13 cellular contexts compared by ENCODE assay signal in the genomic region with DNA sequence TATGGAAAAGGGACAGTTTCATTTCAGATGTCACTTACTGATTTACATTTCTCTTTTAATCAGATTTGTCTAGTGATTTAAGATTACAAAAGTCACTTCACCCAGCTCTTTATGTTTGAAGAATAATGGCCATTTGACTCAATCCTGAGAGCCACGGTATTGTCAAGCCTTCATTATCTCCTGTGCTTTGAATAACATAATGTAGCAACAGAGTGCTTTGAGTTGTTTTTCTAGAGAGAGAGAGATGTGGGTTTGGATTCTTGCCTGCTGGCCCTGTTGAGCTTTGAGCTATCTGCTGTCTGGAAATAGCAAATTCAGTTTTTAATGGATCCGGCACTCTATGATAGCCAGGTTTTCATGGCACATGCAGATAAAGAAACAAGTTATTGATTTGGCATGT.
A peak's percentile ranks its signal among the peaks of the same experiment; 100 is the strongest.
DNase-seq lines count a peak whose midpoint lies in the region; ATAC-seq and TF ChIP-seq lines count a peak whose summit lies in the region.
"Had no signal": no experiment of that assay in that cellular context is flagged by ENCODE, and none has a peak within 500 bp of the region (broad histone marks: within the 10 kb centered on the region; RNA-seq: fewer than 3 reads in every experiment).

No MANE protein-coding gene starts in this region.

- peak; percentile 32; the same call in 1 of the 2 replicates for ATAC-seq in IMR-90 (ENCODE audit: low read depth)
- ATAC-seq in sciatic nerve, result peak; percentile 55
- ATAC-seq in HG02938 (IDR thresholded peaks at IDR 0.05; ENCODE audit: unreplicated experiment), result no peak
- ATAC-seq: T-cell had no signal

- no TSS peak for BruUV-seq in IMR-90 (replicated peaks; lab: Mats Ljungman, UMichigan)

- H2BK20ac ChIP-seq in IMR-90 (ENCODE audit: low read depth, low read length), result no peak overlapping the region

- peaks cover 2% of the 10 kb centered on the region; the same call in 1 of the 2 replicates for H3K9me1 ChIP-seq in IMR-90 (ENCODE audit: insufficient read depth, low read length)

- H2BK5ac ChIP-seq in IMR-90 (ENCODE audit: low read depth, low read length, poor library complexity, severe bottlenecking), result no peak overlapping the region

- H3K27ac ChIP-seq in IMR-90 (ENCODE audit: insufficient read depth, low read length) (no peak overlapping the region), fibroblast of lung (ENCODE audit: insufficient read depth, low read length) (no peak overlapping the region), smooth muscle cell (ENCODE audit: low read depth) (no peak overlapping the region)
- H3K27ac ChIP-seq: heart right ventricle, skin epidermis had no signal

- H3K4me3 ChIP-seq in IMR-90 (ENCODE audit: insufficient read depth, low read depth, low read length) (no peak overlapping the region), fibroblast of lung (replicated peaks in 1 of 4; ENCODE audit: control extremely low read depth in 1 of 4, insufficient read depth in 1 of 4, low read depth in 3 of 4, low read length in 4 of 4) (no peak overlapping the region), smooth muscle cell (no peak overlapping the region)
- H3K4me3 ChIP-seq: heart right ventricle, skin epidermis had no signal

- no peak overlapping the region for H3K18ac ChIP-seq in IMR-90 (ENCODE audit: low read depth, low read length)

- TF ChIP-seq POLR2A in IMR-90 (IDR thresholded peaks at IDR 0.05; ENCODE audit: low read depth, low read length), result no peak

- no peak overlapping the region for H3K56ac ChIP-seq in IMR-90 (ENCODE audit: extremely low read depth, insufficient read depth, low read length)

- POLR2A ChIA-PET in IMR-90 (lab: Charles Lee; ENCODE audit: unreplicated experiment), result no interaction called here

- no peaks in the 10 kb centered on the region for H3K36me3 ChIP-seq in IMR-90 (ENCODE audit: control insufficient read depth, insufficient read depth, low read length)
- H3K36me3 ChIP-seq in fibroblast of lung (ENCODE audit: control insufficient read depth, insufficient read depth, low read length), result no peaks in the 10 kb centered on the region
- H3K36me3 ChIP-seq in smooth muscle cell (ENCODE audit: low read depth), result no peaks in the 10 kb centered on the region
- H3K36me3 ChIP-seq: heart right ventricle had no signal

- no peak overlapping the region for H3K14ac ChIP-seq in IMR-90 (replicated peaks; ENCODE audit: low read depth, low read length)

- H3K4me1 ChIP-seq in IMR-90 (ENCODE audit: control insufficient read depth, insufficient read depth, low read length) (peaks cover 2% of the 10 kb centered on the region; the same call in 1 of the 2 replicates), fibroblast of lung (ENCODE audit: control insufficient read depth, extremely low read depth, insufficient read depth, low read length) (peaks cover 6% of the 10 kb centered on the region), smooth muscle cell (ENCODE audit: low read depth) (peaks cover 33% of the 10 kb centered on the region)

- peak; percentile 42 for DNase-seq in IMR-90
- DNase-seq in NCI-H226, result peak; percentile 31
- DNase-seq in fibroblast of lung (ENCODE audit: low read depth in 2 of 2), result peak; percentile 54 to 76
- no peak for DNase-seq in sciatic nerve (ENCODE audit: low spot score)
- no peak for DNase-seq in smooth muscle cell (lab: John Stamatoyannopoulos, UW; ENCODE audit: unreplicated experiment)
- no peak for DNase-seq in GM19238 (ENCODE audit: insufficient read length, low spot score)
- DNase-seq: activated CD4-positive, alpha-beta T cell treated with anti-CD3 and anti-CD28 coated beads, Interleukin-2, amount 10 ng/mL, durations not matched to agents 7 days and 5 days; activated naive CD4-positive, alpha-beta T cell treated with anti-CD3 and anti-CD28 coated beads for 36 hours; dermis blood vessel endothelial cell; T-cell had no signal

- CTCF ChIA-PET in IMR-90 (lab: Yijun Ruan, JAX), result interaction anchor here (0.6 kb wide), 1 partner anchor 21 kb away, joined by 3 read pairs; no protein-coding TSS in a partner anchor

- intact Hi-C loops in IMR-90 (cut with micrococcal nuclease) (loop anchor here (10.0 kb wide), 1 partner anchor 180 kb away; no protein-coding TSS in a partner anchor), sciatic nerve (cut with DNase I) (no loop called here)

- H4K5ac ChIP-seq in IMR-90 (ENCODE audit: low read depth, low read length), result no peak overlapping the region

- H3K23ac ChIP-seq in IMR-90 (ENCODE audit: low read depth, low read length), result no peak overlapping the region

- TF ChIP-seq CTCF in IMR-90 (conservative IDR thresholded peaks at IDR 0.05; ENCODE audit: low read depth, low read length), result no peak
- no peak for TF ChIP-seq CTCF in fibroblast of lung (conservative IDR thresholded peaks at IDR 0.05 in 1 of 2, IDR thresholded peaks at IDR 0.05 in 1 of 2; ENCODE audit: low read depth in 1 of 2, low read length in 2 of 2)
- TF ChIP-seq CTCF in smooth muscle cell (IDR thresholded peaks at IDR 0.05; ENCODE audit: borderline replicate concordance, insufficient read depth, poor library complexity, severe bottlenecking), result no peak

- in situ Hi-C loops in IMR-90 (cut with MboI; ENCODE audit: low sequenced_read_pairs), result no loop called here

- H2BK120ac ChIP-seq in IMR-90 (ENCODE audit: low read depth, low read length), result no peak overlapping the region

- H4K91ac ChIP-seq in IMR-90 (ENCODE audit: insufficient read depth, low read depth, low read length), result no peak overlapping the region

- no peak overlapping the region for H2AK5ac ChIP-seq in IMR-90 (ENCODE audit: low read depth, low read length)

- no peaks in the 10 kb centered on the region for H4K20me1 ChIP-seq in IMR-90 (ENCODE audit: insufficient read depth, low read length)
- no peaks in the 10 kb centered on the region for H4K20me1 ChIP-seq in fibroblast of lung (ENCODE audit: control insufficient read depth, extremely low read depth, insufficient read depth, low read length)
- no peaks in the 10 kb centered on the region for H4K20me1 ChIP-seq in smooth muscle cell (ENCODE audit: low read depth)

- no peaks in the 10 kb centered on the region for H3K27me3 ChIP-seq in IMR-90 (ENCODE audit: control insufficient read depth, insufficient read depth, low read length)
- H3K27me3 ChIP-seq in fibroblast of lung (ENCODE audit: control insufficient read depth, insufficient read depth, low read length), result no peaks in the 10 kb centered on the region
- no peaks in the 10 kb centered on the region for H3K27me3 ChIP-seq in smooth muscle cell (ENCODE audit: low read depth)
- H3K27me3 ChIP-seq: heart right ventricle had no signal

- H2BK15ac ChIP-seq in IMR-90 (ENCODE audit: low read depth, low read length), result no peak overlapping the region

- no peak overlapping the region for H4K8ac ChIP-seq in IMR-90 (ENCODE audit: low read depth in 2 of 2, low read length in 2 of 2)

- no peak for TF ChIP-seq RAD21 in IMR-90 (IDR thresholded peaks at IDR 0.05; ENCODE audit: low read length)

- H3K9me3 ChIP-seq in IMR-90 (ENCODE audit: control insufficient read depth, insufficient read depth, low read length), result no peaks in the 10 kb centered on the region
- no peaks in the 10 kb centered on the region for H3K9me3 ChIP-seq in fibroblast of lung (ENCODE audit: control insufficient read depth, insufficient read depth, low read depth, low read length)
- H3K9me3 ChIP-seq in smooth muscle cell (replicated peaks; ENCODE audit: low read depth), result no peaks in the 10 kb centered on the region
- H3K9me3 ChIP-seq: heart right ventricle had no signal

- no peak overlapping the region for H2AK9ac ChIP-seq in IMR-90 (replicated peaks; ENCODE audit: low read depth, low read length, poor library complexity)

- H3K4ac ChIP-seq in IMR-90 (ENCODE audit: low read depth, low read length), result no peak overlapping the region

- no peaks in the 10 kb centered on the region for H3K79me1 ChIP-seq in IMR-90 (ENCODE audit: low read depth in 1 of 2, low read length in 2 of 2)

- H3K79me2 ChIP-seq in fibroblast of lung (ENCODE audit: control insufficient read depth, insufficient read depth, low read length) (no peaks in the 10 kb centered on the region), smooth muscle cell (ENCODE audit: low read depth) (no peaks in the 10 kb centered on the region)

- no peaks in the 10 kb centered on the region for H3F3A ChIP-seq in smooth muscle cell (ENCODE audit: low read depth)

- WGBS in IMR-90 (ENCODE audit: extremely low coverage in 2 of 2, insufficient read length in 1 of 2), 2 experiments, result no CpG with 5 or more reads among the region's 2 CpGs
- WGBS in smooth muscle cell (ENCODE audit: low lambda C conversion rate), result 60% methylated on average over 2 of the region's 2 CpGs

- H3K9ac ChIP-seq in IMR-90 (ENCODE audit: low read depth, low read length) (no peak overlapping the region), fibroblast of lung (ENCODE audit: insufficient read depth, low read length) (no peak overlapping the region), smooth muscle cell (ENCODE audit: low read depth) (no peak overlapping the region)

- H2AFZ ChIP-seq in IMR-90 (replicated peaks; ENCODE audit: low read length, poor library complexity) (no peak overlapping the region), fibroblast of lung (ENCODE audit: low read length) (no peak overlapping the region), smooth muscle cell (ENCODE audit: low read depth) (no peak overlapping the region)

- H3K4me2 ChIP-seq in IMR-90 (ENCODE audit: low read depth, low read length) (no peak overlapping the region), fibroblast of lung (ENCODE audit: extremely low read depth, insufficient read depth, low read length) (no peak overlapping the region), smooth muscle cell (no peak overlapping the region)

- dilution Hi-C loops in IMR-90 (cut with HindIII; ENCODE audit: low sequenced_read_pairs, unreplicated experiment), result no loop called here

TF ChIP-seq in IMR-90, 13 proteins besides CTCF, POLR2A, EP300 and RAD21 (continues in another document):
- TF ChIP-seq FOS (IDR thresholded peaks at IDR 0.05; ENCODE audit: low read depth, low read length) (no peak), CEBPB (IDR thresholded peaks at IDR 0.05; ENCODE audit: low read depth, low read length) (no peak), CHD1 (IDR thresholded peaks at IDR 0.05; ENCODE audit: low read depth, low read length) (no peak), RFX5 (IDR thresholded peaks at IDR 0.05; ENCODE audit: low read depth, low read length) (no peak), MXI1 (IDR thresholded peaks at IDR 0.05; ENCODE audit: borderline replicate concordance, low read depth, low read length) (no peak)
- TF ChIP-seq, protein P1, sequence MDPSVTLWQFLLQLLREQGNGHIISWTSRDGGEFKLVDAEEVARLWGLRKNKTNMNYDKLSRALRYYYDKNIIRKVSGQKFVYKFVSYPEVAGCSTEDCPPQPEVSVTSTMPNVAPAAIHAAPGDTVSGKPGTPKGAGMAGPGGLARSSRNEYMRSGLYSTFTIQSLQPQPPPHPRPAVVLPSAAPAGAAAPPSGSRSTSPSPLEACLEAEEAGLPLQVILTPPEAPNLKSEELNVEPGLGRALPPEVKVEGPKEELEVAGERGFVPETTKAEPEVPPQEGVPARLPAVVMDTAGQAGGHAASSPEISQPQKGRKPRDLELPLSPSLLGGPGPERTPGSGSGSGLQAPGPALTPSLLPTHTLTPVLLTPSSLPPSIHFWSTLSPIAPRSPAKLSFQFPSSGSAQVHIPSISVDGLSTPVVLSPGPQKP (IDR thresholded peaks at IDR 0.05; ENCODE audit: borderline replicate concordance, low read depth, low read length), result no peak

Comparison
In these comparisons a context has a peak if more than half of its experiments do, and no peak if none do; other contexts are left out.
1. DNase-seq: peak in IMR-90 (single experiment), NCI-H226 (single experiment) and fibroblast of lung (2 of 2); none in sciatic nerve (single experiment), smooth muscle cell (single experiment) and GM19238 (single experiment).